ENCODE assay signal across 8 cellular contexts in the genomic region with DNA sequence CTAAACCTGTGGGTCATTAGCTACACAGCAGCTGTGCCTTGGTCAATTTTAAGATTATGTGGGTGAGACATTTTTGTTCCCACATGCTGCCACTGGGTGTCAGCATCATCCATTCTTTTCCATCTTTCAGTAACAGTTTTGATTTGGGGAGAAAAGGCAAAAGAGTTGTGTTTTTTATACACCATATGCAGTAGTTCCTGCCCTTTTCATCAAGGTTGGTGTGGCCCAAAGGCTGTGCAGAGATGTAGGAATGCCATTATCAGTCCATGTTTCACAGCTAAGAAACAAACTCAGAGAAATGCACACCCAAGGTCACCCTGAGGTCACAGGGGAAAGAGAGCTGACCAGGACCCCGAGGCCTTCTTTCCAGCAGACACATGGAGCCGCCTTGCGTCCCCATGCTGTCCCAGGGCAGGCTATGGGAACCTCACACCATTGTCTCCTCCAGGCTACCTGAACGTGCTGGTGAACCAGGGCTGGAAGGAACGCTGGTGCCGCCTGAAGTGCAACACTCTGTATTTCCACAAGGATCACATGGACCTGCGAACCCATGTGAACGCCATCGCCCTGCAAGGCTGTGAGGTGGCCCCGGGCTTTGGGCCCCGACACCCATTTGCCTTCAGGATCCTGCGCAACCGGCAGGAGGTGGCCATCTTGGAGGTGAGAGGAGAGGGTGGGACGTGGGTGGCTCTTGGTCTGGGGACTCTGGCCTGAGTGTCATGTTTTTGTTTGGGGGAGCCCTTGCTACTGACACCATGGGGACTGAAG. TPM values are rescaled to one million over a fixed set of nuclear protein-coding genes. Genes with fewer than 3 reads are reported as not detected.
DNase-seq lines count a peak whose midpoint lies in the region; ATAC-seq and TF ChIP-seq lines count a peak whose summit lies in the region.

No MANE protein-coding gene starts in this region.

- no peak overlapping the region for H3K27ac Mint-ChIP-seq in activated CD4-positive, alpha-beta T cell treated with anti-CD3 and anti-CD28 coated beads, Interleukin-2, amount 10 ng/mL, durations not matched to agents 24 days and 14 days

- H3K4me3 ChIP-seq in H7 (ENCODE audit: insufficient read depth, low read depth, low read length) (no peak overlapping the region), fibroblast of mammary gland (ENCODE audit: control insufficient read depth, low read depth, low read length) (no peak overlapping the region)

- H3K27me3 Mint-ChIP-seq in activated CD4-positive, alpha-beta T cell treated with anti-CD3 and anti-CD28 coated beads, Interleukin-2, amount 10 ng/mL, durations not matched to agents 24 days and 14 days = no peaks in the 10 kb centered on the region

- H3K27me3 ChIP-seq in H7 (ENCODE audit: control insufficient read depth, insufficient read depth, low read length) = no peaks in the 10 kb centered on the region

- no peaks in the 10 kb centered on the region for H3K9me3 Mint-ChIP-seq in activated CD4-positive, alpha-beta T cell treated with anti-CD3 and anti-CD28 coated beads, Interleukin-2, amount 10 ng/mL, durations not matched to agents 24 days and 14 days

- H3K36me3 ChIP-seq in H7 (replicated peaks; ENCODE audit: control insufficient read depth, insufficient read depth, low read length) = no peaks in the 10 kb centered on the region

- intact Hi-C loops in activated CD4-positive, alpha-beta T cell treated with anti-CD3 and anti-CD28 coated beads, Interleukin-2, amount 10 ng/mL, durations not matched to agents 24 days and 14 days (cut with micrococcal nuclease) = loop anchor here (1.0 to 5.0 kb wide), 4 partner anchors 50 to 245 kb away; no protein-coding TSS in a partner anchor

- TF ChIP-seq CTCF in fibroblast of mammary gland (conservative IDR thresholded peaks at IDR 0.05; ENCODE audit: control insufficient read depth, insufficient read depth, low read depth, low read length) = peak; percentile 74

- DNase-seq in activated naive CD4-positive, alpha-beta T cell treated with Interleukin-2 at 50 U/mL for 16 hours = peak; percentile 31
- DNase-seq in activated naive CD4-positive, alpha-beta T cell (lab: John Stamatoyannopoulos, UW) = no peak
- DNase-seq in H7 (peak; percentile 78), NCI-H2029 (lab: John Stamatoyannopoulos, UW) (peak; percentile 38), fibroblast of mammary gland (ENCODE audit: low read depth) (peak; percentile 58), putamen (ENCODE audit: low spot score) (peak; percentile 44)
- DNase-seq in activated CD4-positive, alpha-beta T cell treated with anti-CD3 and anti-CD28 coated beads, Interleukin-2, amount 10 ng/mL, durations not matched to agents 24 days and 14 days = peak; percentile 80

- H3K4me1 Mint-ChIP-seq in activated CD4-positive, alpha-beta T cell treated with anti-CD3 and anti-CD28 coated beads, Interleukin-2, amount 10 ng/mL, durations not matched to agents 24 days and 14 days = no peaks in the 10 kb centered on the region

- H3K4me3 Mint-ChIP-seq in activated CD4-positive, alpha-beta T cell treated with anti-CD3 and anti-CD28 coated beads, Interleukin-2, amount 10 ng/mL, durations not matched to agents 24 days and 14 days = no peak overlapping the region

- no peaks in the 10 kb centered on the region for H3K36me3 Mint-ChIP-seq in activated CD4-positive, alpha-beta T cell treated with anti-CD3 and anti-CD28 coated beads, Interleukin-2, amount 10 ng/mL, durations not matched to agents 24 days and 14 days (ENCODE audit: low read depth)

- no peak for ATAC-seq in HG03135 (IDR thresholded peaks at IDR 0.05; ENCODE audit: unreplicated experiment)

RNA-seq across cellular contexts. Expression of a gene that starts 27.8 kb away (rescaled TPM):
- total RNA-seq in H7 (2014; rRNA removed; shearing (Covaris generic)) = 36.1 and 37.0 TPM in 2 replicates
- total RNA-seq in activated CD4-positive, alpha-beta T cell treated with anti-CD3 and anti-CD28 coated beads, Interleukin-2, amount 10 ng/mL, durations not matched to agents 24 days and 14 days = 30.6 and 30.7 TPM in 2 replicates

RNA-seq across cellular contexts. Expression of a gene that starts 40.4 kb away (rescaled TPM):
- total RNA-seq in H7 (2014; rRNA removed; shearing (Covaris generic)) = 6.5 and 9.4 TPM in 2 replicates
- total RNA-seq in activated CD4-positive, alpha-beta T cell treated with anti-CD3 and anti-CD28 coated beads, Interleukin-2, amount 10 ng/mL, durations not matched to agents 24 days and 14 days = 19.8 and 21.2 TPM in 2 replicates

RNA-seq across cellular contexts. Expression of a gene that starts 45.8 kb away (rescaled TPM):
- 2.2 and 3.3 TPM in 2 replicates for total RNA-seq in H7 (2014; rRNA removed; shearing (Covaris generic))
- not detected in 2 replicates for total RNA-seq in activated CD4-positive, alpha-beta T cell treated with anti-CD3 and anti-CD28 coated beads, Interleukin-2, amount 10 ng/mL, durations not matched to agents 24 days and 14 days

Comparison
In these comparisons a context has a peak if more than half of its experiments do, and no peak if none do; other contexts are left out.
1. DNase-seq: peak in activated naive CD4-positive, alpha-beta T cell treated with Interleukin-2 at 50 U/mL for 16 hours (single experiment), H7 (single experiment), NCI-H2029 (single experiment), activated CD4-positive, alpha-beta T cell treated with anti-CD3 and anti-CD28 coated beads, Interleukin-2, amount 10 ng/mL, durations not matched to agents 24 days and 14 days (single experiment), fibroblast of mammary gland (single experiment) and putamen (single experiment); none in activated naive CD4-positive, alpha-beta T cell (0 of 4).